19 cellular contexts compared by ENCODE assay signal in genomic region chr2:125330133-125330532, GRCh38.
DNase-seq lines count a peak whose midpoint lies in the region; ATAC-seq and TF ChIP-seq lines count a peak whose summit lies in the region.
"Had no signal": no experiment of that assay in that cellular context is flagged by ENCODE, and none has a peak within 500 bp of the region (broad histone marks: within the 10 kb centered on the region; RNA-seq: fewer than 3 reads in every experiment).

No MANE protein-coding gene starts in this region.

- H3K9ac ChIP-seq in MM.1S (ENCODE audit: low read length): no peak overlapping the region
- no peak overlapping the region for H3K9ac ChIP-seq in neuronal stem cell (ENCODE audit: low read depth, low read length, poor library complexity)
- H3K9ac ChIP-seq: neural progenitor cell had no signal

- H3K23ac ChIP-seq in neuronal stem cell (ENCODE audit: low read depth, low read length, poor library complexity): no peak overlapping the region

- H2BK12ac ChIP-seq in neuronal stem cell (ENCODE audit: low read length): no peak overlapping the region

- H3K27ac ChIP-seq in MM.1S (ENCODE audit: low read length) (peak overlapping the region; percentile 22; the same call in 1 of the 2 replicates), neuronal stem cell (replicated peaks; ENCODE audit: low read length) (no peak overlapping the region)
- H3K27ac ChIP-seq: neural progenitor cell, tibial nerve had no signal

- no peaks in the 10 kb centered on the region for H3K36me3 Mint-ChIP-seq in activated CD4-positive, alpha-beta T cell treated with anti-CD3 and anti-CD28 coated beads for 36 hours (ENCODE audit: low read depth)
- H3K36me3 Mint-ChIP-seq: activated naive CD4-positive, alpha-beta T cell treated with anti-CD3 and anti-CD28 coated beads, Interleukin-2, amount 10 ng/mL, durations not matched to agents 7 days and 5 days; mesothelial cell of epicardium; neural progenitor cell had no signal

- CTCF ChIA-PET in activated CD4-positive, alpha-beta T cell treated with anti-CD3 and anti-CD28 coated beads for 36 hours (lab: Charles Lee): no interaction called here

- no peak overlapping the region for H4K91ac ChIP-seq in neuronal stem cell (ENCODE audit: low read depth, low read length, poor library complexity)

- TF ChIP-seq CTCF in MM.1S (IDR thresholded peaks at IDR 0.05; ENCODE audit: low read length): no peak

- no peaks in the 10 kb centered on the region for H3K27me3 Mint-ChIP-seq in activated CD4-positive, alpha-beta T cell treated with anti-CD3 and anti-CD28 coated beads for 36 hours
- H3K27me3 Mint-ChIP-seq: activated naive CD4-positive, alpha-beta T cell treated with anti-CD3 and anti-CD28 coated beads, Interleukin-2, amount 10 ng/mL, durations not matched to agents 7 days and 5 days had no signal

- no peak overlapping the region for H2BK120ac ChIP-seq in neuronal stem cell (ENCODE audit: low read depth, low read length)

- H3K36me3 ChIP-seq in MM.1S (replicated peaks; ENCODE audit: insufficient read depth, low read length) (no peaks in the 10 kb centered on the region), neuronal stem cell (replicated peaks in 1 of 2; ENCODE audit: control insufficient read depth in 2 of 2, insufficient read depth in 2 of 2, low read length in 2 of 2) (no peaks in the 10 kb centered on the region)
- H3K36me3 ChIP-seq: neural progenitor cell, tibial nerve had no signal

- ATAC-seq in GM18873 (IDR thresholded peaks at IDR 0.05; ENCODE audit: low FRiP score, unreplicated experiment) (peak; percentile 59), GM21526 (IDR thresholded peaks at IDR 0.05; ENCODE audit: low FRiP score, unreplicated experiment) (peak; percentile 95), HG02973 (IDR thresholded peaks at IDR 0.05; ENCODE audit: unreplicated experiment) (peak; percentile 88)
- no peak for ATAC-seq in activated CD4-positive, alpha-beta T cell treated with anti-CD3 and anti-CD28 coated beads for 36 hours
- ATAC-seq: HepG2 had no signal

- no peak overlapping the region for H2BK5ac ChIP-seq in neuronal stem cell (ENCODE audit: low read length)

- H3K79me2 ChIP-seq in MM.1S (ENCODE audit: low read length): no peaks in the 10 kb centered on the region

- intact Hi-C loops in activated CD4-positive, alpha-beta T cell treated with anti-CD3 and anti-CD28 coated beads for 36 hours (cut with DNase I, micrococcal nuclease): no loop called here

- no peak overlapping the region for H3K4me3 Mint-ChIP-seq in activated CD4-positive, alpha-beta T cell treated with anti-CD3 and anti-CD28 coated beads for 36 hours
- H3K4me3 Mint-ChIP-seq: activated naive CD4-positive, alpha-beta T cell treated with anti-CD3 and anti-CD28 coated beads, Interleukin-2, amount 10 ng/mL, durations not matched to agents 7 days and 5 days; mesothelial cell of epicardium; neural progenitor cell had no signal

- H3K79me1 ChIP-seq in neuronal stem cell (ENCODE audit: low read depth, low read length): no peaks in the 10 kb centered on the region

- no peaks in the 10 kb centered on the region for H3K9me3 ChIP-seq in MM.1S (replicated peaks; ENCODE audit: insufficient read depth, low read length)
- peaks cover 0 to 2% of the 10 kb centered on the region in 2 donors for H3K9me3 ChIP-seq in neuronal stem cell (replicated peaks in 1 of 2; ENCODE audit: control insufficient read depth in 2 of 2, insufficient read depth in 1 of 2, low read depth in 1 of 2, low read length in 2 of 2)
- H3K9me3 ChIP-seq: tibial nerve had no signal

- no peak overlapping the region for H2AK5ac ChIP-seq in neuronal stem cell (ENCODE audit: low read depth, low read length)

- no peak overlapping the region for H3K27ac Mint-ChIP-seq in activated CD4-positive, alpha-beta T cell treated with anti-CD3 and anti-CD28 coated beads for 36 hours
- H3K27ac Mint-ChIP-seq: activated naive CD4-positive, alpha-beta T cell treated with anti-CD3 and anti-CD28 coated beads, Interleukin-2, amount 10 ng/mL, durations not matched to agents 7 days and 5 days; mesothelial cell of epicardium; neural progenitor cell had no signal

- no peak overlapping the region for H3K14ac ChIP-seq in neuronal stem cell (ENCODE audit: low read length)

- POLR2A ChIA-PET in activated CD4-positive, alpha-beta T cell treated with anti-CD3 and anti-CD28 coated beads for 36 hours (lab: Charles Lee): no interaction called here

- peaks cover 23% of the 10 kb centered on the region for H3K4me1 ChIP-seq in MM.1S (ENCODE audit: low read length)
- H3K4me1 ChIP-seq in neuronal stem cell (ENCODE audit: control insufficient read depth in 2 of 2, insufficient read depth in 1 of 2, low read depth in 1 of 2, low read length in 2 of 2): no peaks in the 10 kb centered on the region
- H3K4me1 ChIP-seq: neural progenitor cell, tibial nerve had no signal

- no peaks in the 10 kb centered on the region for H3K4me1 Mint-ChIP-seq in activated CD4-positive, alpha-beta T cell treated with anti-CD3 and anti-CD28 coated beads for 36 hours
- H3K4me1 Mint-ChIP-seq: activated naive CD4-positive, alpha-beta T cell treated with anti-CD3 and anti-CD28 coated beads, Interleukin-2, amount 10 ng/mL, durations not matched to agents 7 days and 5 days; neural progenitor cell had no signal

- no peaks in the 10 kb centered on the region for H4K20me1 ChIP-seq in MM.1S (ENCODE audit: insufficient read depth, low read length)

- peak; percentile 83 for DNase-seq in MM.1S
- no peak for DNase-seq in NCI-H1694 treated with DMSO at 0.1 percent for 48 hours (lab: John Stamatoyannopoulos, UW)
- DNase-seq in neuronal stem cell (ENCODE audit: low spot score): no peak
- DNase-seq in activated CD4-positive, alpha-beta T cell treated with anti-CD3 and anti-CD28 coated beads for 36 hours: no peak
- DNase-seq in EL: no peak
- DNase-seq: activated CD4-positive, alpha-beta T cell treated with anti-CD3 and anti-CD28 coated beads, Interleukin-2, amount 50 U/mL, for 4 hours; activated naive CD4-positive, alpha-beta T cell treated with anti-CD3 and anti-CD28 coated beads, Interleukin-2, amount 10 ng/mL, durations not matched to agents 7 days and 5 days; HCEC 1CT; NCI-H2029 treated with DMSO at 0.1 percent for 48 hours; NCI-H524 treated with DMSO at 0.1 percent for 48 hours; Right ventricle myocardium superior; stimulated activated naive CD4-positive, alpha-beta T cell treated with Interleukin-2 at 50 U/mL for 16 hours had no signal

- H3K18ac ChIP-seq in neuronal stem cell (ENCODE audit: low read length): no peak overlapping the region

- H3K4me2 ChIP-seq in MM.1S (ENCODE audit: low read depth, low read length): peak overlapping the region; percentile 33
- no peak overlapping the region for H3K4me2 ChIP-seq in neuronal stem cell (ENCODE audit: insufficient read depth, low read length, poor library complexity, severe bottlenecking)
- H3K4me2 ChIP-seq: neural progenitor cell had no signal

- no peak overlapping the region for H4K8ac ChIP-seq in neuronal stem cell (ENCODE audit: low read depth, low read length)

- H2AFZ ChIP-seq in MM.1S (ENCODE audit: low read length): no peak overlapping the region
- H2AFZ ChIP-seq in neuronal stem cell (ENCODE audit: low read length): no peak overlapping the region
- H2AFZ ChIP-seq: neural progenitor cell had no signal

- H3K9me2 ChIP-seq in MM.1S (replicated peaks; ENCODE audit: insufficient read depth, low read length): no peaks in the 10 kb centered on the region

- H3K4ac ChIP-seq in neuronal stem cell (ENCODE audit: low read length): no peak overlapping the region

- H2BK15ac ChIP-seq in neuronal stem cell (ENCODE audit: low read length): no peak overlapping the region

- H3K27me3 ChIP-seq in MM.1S (replicated peaks; ENCODE audit: insufficient read depth, low read length): no peaks in the 10 kb centered on the region
- H3K27me3 ChIP-seq in neuronal stem cell (ENCODE audit: control insufficient read depth in 3 of 3, insufficient read depth in 3 of 3, low read depth in 1 of 3, low read length in 3 of 3): no peaks in the 10 kb centered on the region
- H3K27me3 ChIP-seq: neural progenitor cell, tibial nerve had no signal

- H3K9me3 Mint-ChIP-seq in activated CD4-positive, alpha-beta T cell treated with anti-CD3 and anti-CD28 coated beads for 36 hours (ENCODE audit: low read depth): peaks cover 5% of the 10 kb centered on the region

- no peaks in the 10 kb centered on the region for H3F3A ChIP-seq in MM.1S (ENCODE audit: insufficient read depth, low read length)

- no peak overlapping the region for H3K4me3 ChIP-seq in MM.1S (ENCODE audit: low read length)
- no peak overlapping the region for H3K4me3 ChIP-seq in neuronal stem cell (ENCODE audit: low read length in 2 of 2)
- H3K4me3 ChIP-seq: neural progenitor cell, tibial nerve had no signal
